ENCODE assay signal across 2 cellular contexts in the genomic region with DNA sequence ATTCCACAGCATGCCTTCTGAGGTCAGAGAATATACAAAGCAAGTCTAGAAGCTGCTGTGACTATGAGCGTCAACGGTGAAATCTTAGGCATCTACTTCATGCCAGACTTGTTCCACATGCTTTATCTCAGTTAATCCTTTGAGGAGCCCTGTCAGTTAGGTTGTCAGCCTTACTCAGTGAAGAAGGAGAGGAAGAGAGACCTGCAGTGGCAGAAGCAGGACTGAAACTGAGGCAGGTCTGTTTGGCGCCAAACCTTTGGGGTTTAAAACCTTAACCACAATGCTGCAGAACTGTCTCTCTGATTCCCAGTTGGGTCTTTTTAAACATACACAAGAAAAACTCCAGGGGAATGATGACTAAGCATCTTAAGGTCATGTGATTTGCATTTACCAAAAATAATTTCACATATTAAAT.
TF ChIP-seq lines count a peak whose summit lies in the region.

No MANE protein-coding gene starts in this region.

TF ChIP-seq in HepG2, 621 proteins besides CTCF, POLR2A, EP300 and RAD21:
- TF ChIP-seq MAFF (IDR thresholded peaks at IDR 0.05; ENCODE audit: low read depth, low read length) (peak; percentile 50; the same call in 1 of the 2 replicates), MAFK (conservative IDR thresholded peaks at IDR 0.05 in 1 of 2, IDR thresholded peaks at IDR 0.05 in 1 of 2; ENCODE audit: low read length in 2 of 2) (peak; percentile 71 to 78), ZNF552 (CRISPR knock-in tag; IDR thresholded peaks at IDR 0.05; ENCODE audit: borderline replicate concordance) (no peak)

TF ChIP-seq in K562, 482 proteins besides CTCF, POLR2A, EP300 and RAD21 (continues in another document):
- TF ChIP-seq NFE2L1 (tag; IDR thresholded peaks at IDR 0.05; ENCODE audit: borderline replicate concordance, low read depth) = peak; percentile 16; the same call in 1 of the 2 replicates
- TF ChIP-seq ZNF586 (CRISPR knock-in tag; conservative IDR thresholded peaks at IDR 0.05) = no peak
- TF ChIP-seq COPS2 (conservative IDR thresholded peaks at IDR 0.05) = no peak
- no peak for TF ChIP-seq TAF9B (IDR thresholded peaks at IDR 0.05; ENCODE audit: partially characterized antibody)
- no peak for TF ChIP-seq ZNF77 (CRISPR knock-in tag; IDR thresholded peaks at IDR 0.05)
- TF ChIP-seq FOXM1 (IDR thresholded peaks at IDR 0.05; ENCODE audit: low read depth) = peak; percentile 84
- no peak for TF ChIP-seq FOXM1 (CRISPR knock-in tag; IDR thresholded peaks at IDR 0.05; ENCODE audit: low read depth)
- no peak for TF ChIP-seq RBM25 (IDR thresholded peaks at IDR 0.05; ENCODE audit: low read depth, low read length, severe bottlenecking)
- TF ChIP-seq POLR2H (tag; IDR thresholded peaks at IDR 0.05; ENCODE audit: low read depth) = no peak
- TF ChIP-seq ZBTB9 (CRISPR knock-in tag; IDR thresholded peaks at IDR 0.05) = no peak
- 0 out of 2 replicates have a peak, but pooled peaks have one; percentile 23 for TF ChIP-seq DIDO1 (tag; IDR thresholded peaks at IDR 0.05; ENCODE audit: low read depth)
- TF ChIP-seq SIX5 (IDR thresholded peaks at IDR 0.05; ENCODE audit: borderline replicate concordance in 1 of 2, insufficient read depth in 1 of 2, low read depth in 1 of 2, low read length in 2 of 2) = no peak
- no peak for TF ChIP-seq NCOA2 (IDR thresholded peaks at IDR 0.05; ENCODE audit: partially characterized antibody in 2 of 2)
- no peak for TF ChIP-seq HDAC2 (IDR thresholded peaks at IDR 0.05)
- TF ChIP-seq MYBL2 (IDR thresholded peaks at IDR 0.05; ENCODE audit: low read depth) = peak; percentile 69; the same call in 1 of the 2 replicates
- no peak for TF ChIP-seq MYBL2 (CRISPR knock-in tag; IDR thresholded peaks at IDR 0.05; ENCODE audit: borderline replicate concordance)
- TF ChIP-seq ARID1B (IDR thresholded peaks at IDR 0.05) = no peak
- no peak for TF ChIP-seq CAMTA2 (CRISPR knock-in tag; conservative IDR thresholded peaks at IDR 0.05)
- TF ChIP-seq NFE2 (IDR thresholded peaks at IDR 0.05; ENCODE audit: low read depth) = peak; percentile 72
- TF ChIP-seq FIP1L1 (IDR thresholded peaks at IDR 0.05; ENCODE audit: low read depth, low read length, poor library complexity, severe bottlenecking) = no peak
- peak in 1 of 2 experiments; percentile 46; a peak in 1 of 4 replicates for TF ChIP-seq ARNT (IDR thresholded peaks at IDR 0.05)
- TF ChIP-seq ZNF232 (CRISPR knock-in tag; IDR thresholded peaks at IDR 0.05) = no peak
- TF ChIP-seq CHD4 (IDR thresholded peaks at IDR 0.05; ENCODE audit: insufficient read depth, insufficient replicate concordance, low read depth, low read length, poor library complexity, severe bottlenecking) = no peak
- TF ChIP-seq NR2C2 (CRISPR knock-in tag; IDR thresholded peaks at IDR 0.05) = no peak
- no peak for TF ChIP-seq NR2C2 (tag; IDR thresholded peaks at IDR 0.05)
- TF ChIP-seq, protein P1, sequence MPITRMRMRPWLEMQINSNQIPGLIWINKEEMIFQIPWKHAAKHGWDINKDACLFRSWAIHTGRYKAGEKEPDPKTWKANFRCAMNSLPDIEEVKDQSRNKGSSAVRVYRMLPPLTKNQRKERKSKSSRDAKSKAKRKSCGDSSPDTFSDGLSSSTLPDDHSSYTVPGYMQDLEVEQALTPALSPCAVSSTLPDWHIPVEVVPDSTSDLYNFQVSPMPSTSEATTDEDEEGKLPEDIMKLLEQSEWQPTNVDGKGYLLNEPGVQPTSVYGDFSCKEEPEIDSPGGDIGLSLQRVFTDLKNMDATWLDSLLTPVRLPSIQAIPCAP (CRISPR knock-in tag; IDR thresholded peaks at IDR 0.05; ENCODE audit: borderline replicate concordance) = no peak
- peak; percentile 54; the same call in 1 of the 2 replicates for TF ChIP-seq EHMT2 (IDR thresholded peaks at IDR 0.05)
- no peak for TF ChIP-seq ZNF668 (CRISPR knock-in tag; IDR thresholded peaks at IDR 0.05)
- TF ChIP-seq FOS (IDR thresholded peaks at IDR 0.05; ENCODE audit: extremely low read depth, insufficient read length) = no peak
- no peak for TF ChIP-seq ELF1 (tag; IDR thresholded peaks at IDR 0.05)
- TF ChIP-seq ATF7 (IDR thresholded peaks at IDR 0.05) = 0 out of 2 replicates have a peak, but pooled peaks have one; percentile 21
- TF ChIP-seq ID3 (CRISPR knock-in tag; IDR thresholded peaks at IDR 0.05) = no peak
- no peak for TF ChIP-seq ID3 (tag; IDR thresholded peaks at IDR 0.05)
- TF ChIP-seq SAFB (IDR thresholded peaks at IDR 0.05; ENCODE audit: borderline replicate concordance, low read depth, low read length) = no peak
- no peak for TF ChIP-seq XRCC3 (IDR thresholded peaks at IDR 0.05)
- TF ChIP-seq ERF (CRISPR knock-in tag; IDR thresholded peaks at IDR 0.05) = no peak
- TF ChIP-seq SRF (CRISPR knock-in tag; IDR thresholded peaks at IDR 0.05) = no peak
- TF ChIP-seq, protein P2, sequence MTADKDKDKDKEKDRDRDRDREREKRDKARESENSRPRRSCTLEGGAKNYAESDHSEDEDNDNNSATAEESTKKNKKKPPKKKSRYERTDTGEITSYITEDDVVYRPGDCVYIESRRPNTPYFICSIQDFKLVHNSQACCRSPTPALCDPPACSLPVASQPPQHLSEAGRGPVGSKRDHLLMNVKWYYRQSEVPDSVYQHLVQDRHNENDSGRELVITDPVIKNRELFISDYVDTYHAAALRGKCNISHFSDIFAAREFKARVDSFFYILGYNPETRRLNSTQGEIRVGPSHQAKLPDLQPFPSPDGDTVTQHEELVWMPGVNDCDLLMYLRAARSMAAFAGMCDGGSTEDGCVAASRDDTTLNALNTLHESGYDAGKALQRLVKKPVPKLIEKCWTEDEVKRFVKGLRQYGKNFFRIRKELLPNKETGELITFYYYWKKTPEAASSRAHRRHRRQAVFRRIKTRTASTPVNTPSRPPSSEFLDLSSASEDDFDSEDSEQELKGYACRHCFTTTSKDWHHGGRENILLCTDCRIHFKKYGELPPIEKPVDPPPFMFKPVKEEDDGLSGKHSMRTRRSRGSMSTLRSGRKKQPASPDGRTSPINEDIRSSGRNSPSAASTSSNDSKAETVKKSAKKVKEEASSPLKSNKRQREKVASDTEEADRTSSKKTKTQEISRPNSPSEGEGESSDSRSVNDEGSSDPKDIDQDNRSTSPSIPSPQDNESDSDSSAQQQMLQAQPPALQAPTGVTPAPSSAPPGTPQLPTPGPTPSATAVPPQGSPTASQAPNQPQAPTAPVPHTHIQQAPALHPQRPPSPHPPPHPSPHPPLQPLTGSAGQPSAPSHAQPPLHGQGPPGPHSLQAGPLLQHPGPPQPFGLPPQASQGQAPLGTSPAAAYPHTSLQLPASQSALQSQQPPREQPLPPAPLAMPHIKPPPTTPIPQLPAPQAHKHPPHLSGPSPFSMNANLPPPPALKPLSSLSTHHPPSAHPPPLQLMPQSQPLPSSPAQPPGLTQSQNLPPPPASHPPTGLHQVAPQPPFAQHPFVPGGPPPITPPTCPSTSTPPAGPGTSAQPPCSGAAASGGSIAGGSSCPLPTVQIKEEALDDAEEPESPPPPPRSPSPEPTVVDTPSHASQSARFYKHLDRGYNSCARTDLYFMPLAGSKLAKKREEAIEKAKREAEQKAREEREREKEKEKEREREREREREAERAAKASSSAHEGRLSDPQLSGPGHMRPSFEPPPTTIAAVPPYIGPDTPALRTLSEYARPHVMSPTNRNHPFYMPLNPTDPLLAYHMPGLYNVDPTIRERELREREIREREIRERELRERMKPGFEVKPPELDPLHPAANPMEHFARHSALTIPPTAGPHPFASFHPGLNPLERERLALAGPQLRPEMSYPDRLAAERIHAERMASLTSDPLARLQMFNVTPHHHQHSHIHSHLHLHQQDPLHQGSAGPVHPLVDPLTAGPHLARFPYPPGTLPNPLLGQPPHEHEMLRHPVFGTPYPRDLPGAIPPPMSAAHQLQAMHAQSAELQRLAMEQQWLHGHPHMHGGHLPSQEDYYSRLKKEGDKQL (CRISPR knock-in tag; IDR thresholded peaks at IDR 0.05; ENCODE audit: borderline replicate concordance) = no peak
- TF ChIP-seq ELF4 (CRISPR knock-in tag; IDR thresholded peaks at IDR 0.05) = no peak
- no peak for TF ChIP-seq TCF3 (CRISPR knock-in tag; IDR thresholded peaks at IDR 0.05)
- TF ChIP-seq ATF3 (IDR thresholded peaks at IDR 0.05) = peak; percentile 37; the same call in 1 of the 2 replicates
- TF ChIP-seq ATF3 (CRISPR knock-in tag; conservative IDR thresholded peaks at IDR 0.05) = no peak
- no peak for TF ChIP-seq MED1 (CRISPR knock-in tag; IDR thresholded peaks at IDR 0.05; ENCODE audit: borderline replicate concordance)
- TF ChIP-seq RCOR1 (IDR thresholded peaks at IDR 0.05; ENCODE audit: borderline replicate concordance in 1 of 2, low read depth in 2 of 2, low read length in 2 of 2) = no peak
- TF ChIP-seq POLR3G (IDR thresholded peaks at IDR 0.05; ENCODE audit: extremely low read depth, insufficient read length, insufficient replicate concordance) = no peak
- peak; percentile 95 for TF ChIP-seq C11orf30 (IDR thresholded peaks at IDR 0.05; ENCODE audit: low read depth)
- TF ChIP-seq ZNF76 (CRISPR knock-in tag; IDR thresholded peaks at IDR 0.05; ENCODE audit: borderline replicate concordance) = no peak
- no peak for TF ChIP-seq KLF16 (IDR thresholded peaks at IDR 0.05)
- TF ChIP-seq NR0B1 (IDR thresholded peaks at IDR 0.05; ENCODE audit: partially characterized antibody) = no peak
- TF ChIP-seq RAD51 (IDR thresholded peaks at IDR 0.05; ENCODE audit: borderline replicate concordance, low read depth) = peak; percentile 45; the same call in 1 of the 2 replicates
- TF ChIP-seq, protein P3, sequence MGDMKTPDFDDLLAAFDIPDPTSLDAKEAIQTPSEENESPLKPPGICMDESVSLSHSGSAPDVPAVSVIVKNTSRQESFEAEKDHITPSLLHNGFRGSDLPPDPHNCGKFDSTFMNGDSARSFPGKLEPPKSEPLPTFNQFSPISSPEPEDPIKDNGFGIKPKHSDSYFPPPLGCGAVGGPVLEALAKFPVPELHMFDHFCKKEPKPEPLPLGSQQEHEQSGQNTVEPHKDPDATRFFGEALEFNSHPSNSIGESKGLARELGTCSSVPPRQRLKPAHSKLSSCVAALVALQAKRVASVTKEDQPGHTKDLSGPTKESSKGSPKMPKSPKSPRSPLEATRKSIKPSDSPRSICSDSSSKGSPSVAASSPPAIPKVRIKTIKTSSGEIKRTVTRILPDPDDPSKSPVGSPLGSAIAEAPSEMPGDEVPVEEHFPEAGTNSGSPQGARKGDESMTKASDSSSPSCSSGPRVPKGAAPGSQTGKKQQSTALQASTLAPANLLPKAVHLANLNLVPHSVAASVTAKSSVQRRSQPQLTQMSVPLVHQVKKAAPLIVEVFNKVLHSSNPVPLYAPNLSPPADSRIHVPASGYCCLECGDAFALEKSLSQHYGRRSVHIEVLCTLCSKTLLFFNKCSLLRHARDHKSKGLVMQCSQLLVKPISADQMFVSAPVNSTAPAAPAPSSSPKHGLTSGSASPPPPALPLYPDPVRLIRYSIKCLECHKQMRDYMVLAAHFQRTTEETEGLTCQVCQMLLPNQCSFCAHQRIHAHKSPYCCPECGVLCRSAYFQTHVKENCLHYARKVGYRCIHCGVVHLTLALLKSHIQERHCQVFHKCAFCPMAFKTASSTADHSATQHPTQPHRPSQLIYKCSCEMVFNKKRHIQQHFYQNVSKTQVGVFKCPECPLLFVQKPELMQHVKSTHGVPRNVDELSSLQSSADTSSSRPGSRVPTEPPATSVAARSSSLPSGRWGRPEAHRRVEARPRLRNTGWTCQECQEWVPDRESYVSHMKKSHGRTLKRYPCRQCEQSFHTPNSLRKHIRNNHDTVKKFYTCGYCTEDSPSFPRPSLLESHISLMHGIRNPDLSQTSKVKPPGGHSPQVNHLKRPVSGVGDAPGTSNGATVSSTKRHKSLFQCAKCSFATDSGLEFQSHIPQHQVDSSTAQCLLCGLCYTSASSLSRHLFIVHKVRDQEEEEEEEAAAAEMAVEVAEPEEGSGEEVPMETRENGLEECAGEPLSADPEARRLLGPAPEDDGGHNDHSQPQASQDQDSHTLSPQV (IDR thresholded peaks at IDR 0.05) = no peak; the same call in 1 of the 2 replicates
- TF ChIP-seq, protein P4, sequence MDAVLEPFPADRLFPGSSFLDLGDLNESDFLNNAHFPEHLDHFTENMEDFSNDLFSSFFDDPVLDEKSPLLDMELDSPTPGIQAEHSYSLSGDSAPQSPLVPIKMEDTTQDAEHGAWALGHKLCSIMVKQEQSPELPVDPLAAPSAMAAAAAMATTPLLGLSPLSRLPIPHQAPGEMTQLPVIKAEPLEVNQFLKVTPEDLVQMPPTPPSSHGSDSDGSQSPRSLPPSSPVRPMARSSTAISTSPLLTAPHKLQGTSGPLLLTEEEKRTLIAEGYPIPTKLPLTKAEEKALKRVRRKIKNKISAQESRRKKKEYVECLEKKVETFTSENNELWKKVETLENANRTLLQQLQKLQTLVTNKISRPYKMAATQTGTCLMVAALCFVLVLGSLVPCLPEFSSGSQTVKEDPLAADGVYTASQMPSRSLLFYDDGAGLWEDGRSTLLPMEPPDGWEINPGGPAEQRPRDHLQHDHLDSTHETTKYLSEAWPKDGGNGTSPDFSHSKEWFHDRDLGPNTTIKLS (IDR thresholded peaks at IDR 0.05; ENCODE audit: borderline replicate concordance, low read depth) = no peak
- TF ChIP-seq RNF2 (IDR thresholded peaks at IDR 0.05) = no peak
- no peak for TF ChIP-seq LCOR (CRISPR knock-in tag; IDR thresholded peaks at IDR 0.05)
